In the genomic region with DNA sequence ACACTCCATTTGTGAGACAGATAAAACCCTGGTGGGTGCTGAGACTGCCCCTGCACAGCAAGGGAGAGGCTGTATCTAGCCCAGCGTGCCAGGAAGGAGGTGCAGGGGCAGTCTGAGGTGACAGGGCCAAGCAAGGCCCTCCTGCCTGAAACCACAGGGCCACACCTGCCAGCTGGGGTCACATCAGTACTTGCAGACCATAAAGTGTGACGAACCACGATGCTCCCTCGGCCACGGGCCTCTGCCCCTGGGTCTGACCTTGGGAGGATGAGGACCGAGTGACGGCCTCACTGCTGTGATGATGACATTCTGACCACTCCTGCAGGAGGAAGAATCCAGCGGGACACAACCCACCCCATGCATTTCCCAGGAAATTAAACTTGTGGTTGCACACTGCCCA, we compare ENCODE assay signal across 27 cellular contexts.
DNase-seq lines count a peak whose midpoint lies in the region; ATAC-seq and TF ChIP-seq lines count a peak whose summit lies in the region.
"Had no signal": no experiment of that assay in that cellular context is flagged by ENCODE, and none has a peak within 500 bp of the region (broad histone marks: within the 10 kb centered on the region; RNA-seq: fewer than 3 reads in every experiment).

No MANE protein-coding gene starts in this region.

- intact Hi-C loops in sciatic nerve (cut with DNase I), result no loop called here
- intact Hi-C loops in left lung (cut with DNase I), result no loop called here

- H3K9me3 ChIP-seq in left lung (peaks cover 0 to 19% of the 10 kb centered on the region in 2 donors), Peyer's patch (peaks cover 0 to 15% (median 4%) of the 10 kb centered on the region in 4 donors)

- H3K36me3 ChIP-seq in left lung (peaks cover 0 to 20% of the 10 kb centered on the region in 2 donors), Peyer's patch (peaks cover 0 to 32% (median 0%) of the 10 kb centered on the region in 3 donors)
- H3K36me3 ChIP-seq: BE2C had no signal

- H3K4me3 ChIP-seq in left lung, result no peak overlapping the region
- no peak overlapping the region for H3K4me3 ChIP-seq in Peyer's patch
- H3K4me3 ChIP-seq: GM23248, K562 had no signal

- TF ChIP-seq POLR2A in Peyer's patch (IDR thresholded peaks at IDR 0.05), result no peak

- TF ChIP-seq CTCF in left lung (IDR thresholded peaks at IDR 0.05), result no peak
- no peak for TF ChIP-seq CTCF in Peyer's patch (IDR thresholded peaks at IDR 0.05)

- H3K27ac ChIP-seq in left lung (no peak overlapping the region), Peyer's patch (no peak overlapping the region)
- H3K27ac ChIP-seq: GM23248, HL-60 had no signal

- DNase-seq in germinal center (ENCODE audit: low spot score), result peak; percentile 13
- peak; percentile 31 for DNase-seq in sciatic nerve (ENCODE audit: low spot score)
- DNase-seq in HCEC 1CT, result no peak
- no peak for DNase-seq in left lung
- no peak for DNase-seq in Peyer's patch
- DNase-seq: BE2C; CD4-positive, CD25-positive, alpha-beta regulatory T cell; DMS53; GM23248; H7; MV-4-11; NCI-H1105; NCI-H146; NCI-H1930; NCI-H2107; NCI-H446; NCI-H524 treated with DMSO at 0.1 percent for 48 hours; NCI-H774; PC-3; Right ventricle myocardium superior; RPMI8226; T-cell had no signal

- ATAC-seq in GM18511 (IDR thresholded peaks at IDR 0.05; ENCODE audit: unreplicated experiment) (peak; percentile 53), GM19438 (IDR thresholded peaks at IDR 0.05; ENCODE audit: low read depth, unreplicated experiment) (peak; percentile 57), sciatic nerve (no peak), HG03571 (IDR thresholded peaks at IDR 0.05; ENCODE audit: unreplicated experiment) (no peak), left lung (no peak)
- ATAC-seq: K562, PC-3, T-cell had no signal

- H3K4me1 ChIP-seq in left lung (no peaks in the 10 kb centered on the region), Peyer's patch (peaks cover 0 to 5% (median 0%) of the 10 kb centered on the region in 4 donors)
- H3K4me1 ChIP-seq: BE2C had no signal

- H3K27me3 ChIP-seq in left lung, result no peaks in the 10 kb centered on the region
- no peaks in the 10 kb centered on the region for H3K27me3 ChIP-seq in Peyer's patch
- H3K27me3 ChIP-seq: BE2C had no signal

Comparison
In these comparisons a context has a peak if more than half of its experiments do, and no peak if none do; other contexts are left out.
1. ATAC-seq: peak in GM18511 (single experiment) and GM19438 (single experiment); none in sciatic nerve (single experiment), HG03571 (single experiment) and left lung (single experiment).
2. DNase-seq: peak in germinal center (single experiment) and sciatic nerve (single experiment); none in HCEC 1CT (single experiment), left lung (0 of 2) and Peyer's patch (0 of 3).